ENCODE assay signal across 1 cellular context in genomic region chr3:38628835-38629234, GRCh38.
TF ChIP-seq lines count a peak whose summit lies in the region.

No MANE protein-coding gene starts in this region.

TF ChIP-seq in HepG2, 621 proteins besides CTCF, POLR2A, EP300 and RAD21:
- TF ChIP-seq MNT (IDR thresholded peaks at IDR 0.05) = peak; percentile 88
- TF ChIP-seq KLF16 (CRISPR knock-in tag; IDR thresholded peaks at IDR 0.05) = no peak
TF ChIP-seq in HepG2: peak in this region for 1.
